In genomic region chr16:14308357-14308723, GRCh38 we compare ENCODE assay signal across 12 cellular contexts.
DNase-seq lines count a peak whose midpoint lies in the region; ATAC-seq, FAIRE-seq and TF ChIP-seq lines count a peak whose summit lies in the region.
"Had no signal": no experiment of that assay in that cellular context is flagged by ENCODE, and none has a peak within 500 bp of the region (broad histone marks: within the 10 kb centered on the region; RNA-seq: fewer than 3 reads in every experiment).

No MANE protein-coding gene starts in this region.

- H3K27ac ChIP-seq in coronary artery (peak overlapping the region; percentile 19 to 74), skin epidermis (peak overlapping the region in 20 of 21 experiments; percentile 29 to 82 (median 71)), kidney (ENCODE audit: low read depth in 2 of 2, low read length in 2 of 2) (no peak overlapping the region)

- H3K9me3 ChIP-seq in NT2/D1 (ENCODE audit: insufficient read depth, low read length) (no peaks in the 10 kb centered on the region), kidney (ENCODE audit: control insufficient read depth in 1 of 2, low read length in 2 of 2) (no peaks in the 10 kb centered on the region)

- peak overlapping the region; percentile 38 for H3K9ac ChIP-seq in NT2/D1 (ENCODE audit: insufficient read length, low read depth)
- no peak overlapping the region for H3K9ac ChIP-seq in kidney (ENCODE audit: low read length in 2 of 2)

- H3K4me1 ChIP-seq in NT2/D1 (ENCODE audit: insufficient read depth, insufficient read length) (peaks cover 18% of the 10 kb centered on the region), kidney (ENCODE audit: control insufficient read depth in 1 of 2, insufficient read depth in 1 of 2, low read depth in 1 of 2, low read length in 2 of 2) (no peaks in the 10 kb centered on the region)

- H3K27me3 ChIP-seq in GM06990 (replicated peaks; ENCODE audit: control insufficient read depth, insufficient read depth, low read length) (no peaks in the 10 kb centered on the region), NT2/D1 (ENCODE audit: insufficient read depth, insufficient read length) (peaks cover 19% of the 10 kb centered on the region)
- H3K27me3 ChIP-seq: hepatocyte had no signal

- intact Hi-C loops in sciatic nerve (cut with DNase I) (no loop called here), kidney (cut with DNase I) (loop anchor here (10.0 kb wide), 1 partner anchor 216 kb away; no protein-coding TSS in a partner anchor)

- TF ChIP-seq CTCF in GM06990 (IDR thresholded peaks at IDR 0.05; ENCODE audit: insufficient read depth, low read length, poor library complexity, severe bottlenecking) = no peak
- no peak for TF ChIP-seq CTCF in coronary artery (IDR thresholded peaks at IDR 0.05)
- no peak for TF ChIP-seq CTCF in kidney (IDR thresholded peaks at IDR 0.05; ENCODE audit: borderline replicate concordance, extremely low read depth, insufficient read depth)

- ATAC-seq in GM21619 (IDR thresholded peaks at IDR 0.05; ENCODE audit: unreplicated experiment) = no peak
- ATAC-seq in sciatic nerve = no peak

- H3K36me3 ChIP-seq in GM06990 (ENCODE audit: control insufficient read depth, insufficient read depth, low read length) (peaks cover 5% of the 10 kb centered on the region), NT2/D1 (ENCODE audit: insufficient read depth, insufficient read length, low read length) (no peaks in the 10 kb centered on the region), kidney (ENCODE audit: control insufficient read depth in 1 of 2, insufficient read depth in 2 of 2, low read length in 2 of 2) (no peaks in the 10 kb centered on the region)

- DNase-seq in GM06990 (ENCODE audit: extremely low read depth, insufficient read length) (no peak), NT2/D1 (ENCODE audit: low read depth, low spot score) (no peak), coronary artery (ENCODE audit: low spot score) (no peak), sciatic nerve (ENCODE audit: low spot score) (no peak), kidney (no peak), T-helper 9 cell (no peak)
- DNase-seq: activated CD4-positive, alpha-beta T cell treated with anti-CD3 and anti-CD28 coated beads for 48 hours; NCI-H446 had no signal

- FAIRE-seq in kidney (lab: Jason Lieb, UNC) = no peak
- FAIRE-seq: GM12891 had no signal

- H3K4me3 ChIP-seq in GM06990 (replicated peaks; ENCODE audit: low read depth, low read length) (peak overlapping the region; percentile 57), NT2/D1 (ENCODE audit: insufficient read length, low read depth) (no peak overlapping the region), coronary artery (peak overlapping the region; percentile 51), skin epidermis (peak overlapping the region in 1 of 7 experiments; percentile 7), kidney (ENCODE audit: low read length in 2 of 2) (no peak overlapping the region)
- H3K4me3 ChIP-seq: hepatocyte had no signal

Comparison
In these comparisons a context has a peak if more than half of its experiments do, and no peak if none do; other contexts are left out.
1. H3K4me3 ChIP-seq: peak in GM06990 (single experiment) and coronary artery (single experiment); none in NT2/D1 (single experiment) and kidney (0 of 2).
2. H3K27ac ChIP-seq: peak in coronary artery (2 of 2) and skin epidermis (20 of 21); none in kidney (0 of 2).